ENCODE assay signal across 12 cellular contexts in the genomic region with DNA sequence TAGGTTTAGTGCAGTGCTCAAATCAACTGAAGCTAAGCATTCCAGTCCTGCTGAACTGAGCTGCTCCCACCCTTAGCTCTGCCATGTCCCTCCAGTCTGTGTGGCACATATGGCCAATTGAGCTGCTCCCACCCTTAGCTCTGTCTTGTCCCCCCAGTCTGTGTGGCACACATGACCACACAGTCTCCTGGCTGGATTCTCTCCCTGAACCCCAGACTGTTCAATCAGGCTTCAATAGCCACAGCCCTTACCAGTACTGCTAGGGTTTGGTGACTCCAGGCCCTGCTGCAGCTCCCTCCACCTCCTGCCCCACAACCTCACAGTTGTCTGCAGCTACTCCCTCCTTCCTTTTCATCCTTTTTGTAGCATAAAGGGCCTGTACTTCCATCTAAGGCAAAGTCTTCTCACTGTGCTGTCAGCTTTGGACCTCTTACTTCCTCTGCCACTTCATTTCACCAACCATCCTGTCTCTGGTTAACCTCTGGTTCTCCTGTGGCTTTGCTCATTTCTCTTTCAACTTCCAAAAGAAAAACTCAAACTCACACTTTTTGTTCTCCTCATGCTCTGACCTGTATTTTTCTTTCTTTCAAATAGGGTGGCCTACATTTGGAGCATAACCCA. TPM values are rescaled to one million over a fixed set of nuclear protein-coding genes. Genes with fewer than 3 reads are reported as not detected.
DNase-seq lines count a peak whose midpoint lies in the region; ATAC-seq and FAIRE-seq lines count a peak whose summit lies in the region.
"Had no signal": no experiment of that assay in that cellular context is flagged by ENCODE, and none has a peak within 500 bp of the region (broad histone marks: within the 10 kb centered on the region; RNA-seq: fewer than 3 reads in every experiment).

No MANE protein-coding gene starts in this region.

- no peaks in the 10 kb centered on the region for H3K36me3 Mint-ChIP-seq in effector memory CD8-positive, alpha-beta T cell (ENCODE audit: insufficient read depth)

- no peak overlapping the region for H4K8ac ChIP-seq in mesenchymal stem cell (ENCODE audit: low read length)

- ATAC-seq in GM21526 (IDR thresholded peaks at IDR 0.05; ENCODE audit: low FRiP score, unreplicated experiment) (peak; percentile 81), HG03342 (IDR thresholded peaks at IDR 0.05; ENCODE audit: unreplicated experiment) (peak; percentile 65)
- ATAC-seq in effector memory CD8-positive, alpha-beta T cell (replicated peaks) = no peak

- peak overlapping the region; percentile 73 to 77 for H3K18ac ChIP-seq in mesenchymal stem cell (ENCODE audit: low read depth in 1 of 2, low read length in 2 of 2)

- no peaks in the 10 kb centered on the region for H3K9me3 ChIP-seq in mesenchymal stem cell (ENCODE audit: control insufficient read depth, low read length)
- H3K9me3 ChIP-seq in SJCRH30 (replicated peaks) = 0 out of 2 replicates have a peak, but pooled peaks cover 3% of the 10 kb centered on the region

- H2BK15ac ChIP-seq in mesenchymal stem cell (ENCODE audit: low read depth, poor library complexity, severe bottlenecking) = no peak overlapping the region

- peak overlapping the region; percentile 15 to 85 for H2BK12ac ChIP-seq in mesenchymal stem cell (ENCODE audit: low read length in 2 of 2)

- H3K27me3 ChIP-seq in mesenchymal stem cell (ENCODE audit: control insufficient read depth in 1 of 2, insufficient read depth in 1 of 2, low read length in 2 of 2) (no peaks in the 10 kb centered on the region), SJCRH30 (no peaks in the 10 kb centered on the region)

- no peak overlapping the region for H2BK5ac ChIP-seq in mesenchymal stem cell (ENCODE audit: low read depth, low read length, poor library complexity, severe bottlenecking)

- H4K91ac ChIP-seq in mesenchymal stem cell (ENCODE audit: low read length) = peak overlapping the region; percentile 15

- H3K27ac Mint-ChIP-seq in effector memory CD8-positive, alpha-beta T cell = no peak overlapping the region

- peak overlapping the region; percentile 3 for H2AK5ac ChIP-seq in mesenchymal stem cell (ENCODE audit: low read length, severe bottlenecking)

- H3K36me3 ChIP-seq in mesenchymal stem cell (ENCODE audit: control insufficient read depth in 1 of 2, insufficient read depth in 2 of 2, low read depth in 1 of 2, low read length in 2 of 2) = peaks cover 0 to 8% of the 10 kb centered on the region in 2 experiments
- H3K36me3 ChIP-seq in SJCRH30 = no peaks in the 10 kb centered on the region

- no peak overlapping the region for H3K9ac ChIP-seq in mesenchymal stem cell (ENCODE audit: low read length)

- no peak overlapping the region for H2BK120ac ChIP-seq in mesenchymal stem cell (ENCODE audit: low read depth, low read length)

- H3K4me1 ChIP-seq in mesenchymal stem cell (ENCODE audit: control insufficient read depth, insufficient read depth, low read depth, low read length) = peaks cover 11% of the 10 kb centered on the region
- peaks cover 20% of the 10 kb centered on the region for H3K4me1 ChIP-seq in SJCRH30

- peaks cover 0 to 5% of the 10 kb centered on the region in 2 donors for H3K27me3 Mint-ChIP-seq in effector memory CD8-positive, alpha-beta T cell

- no peak for FAIRE-seq in RCC 7860 (lab: Jason Lieb, UNC)

- H3K4me3 ChIP-seq in mesenchymal stem cell (ENCODE audit: insufficient read depth in 1 of 2, low read depth in 1 of 2, low read length in 2 of 2) = no peak overlapping the region
- no peak overlapping the region for H3K4me3 ChIP-seq in SJCRH30

- H3K27ac ChIP-seq in mesenchymal stem cell (ENCODE audit: low read length, poor library complexity, severe bottlenecking) (no peak overlapping the region), SJCRH30 (no peak overlapping the region)
- H3K27ac ChIP-seq: 22Rv1 had no signal

- no peak overlapping the region for H3K4me2 ChIP-seq in mesenchymal stem cell (ENCODE audit: low read length, poor library complexity, severe bottlenecking)

- H3K9me3 Mint-ChIP-seq in effector memory CD8-positive, alpha-beta T cell = peaks cover 0 to 5% of the 10 kb centered on the region in 2 donors

- no peak overlapping the region for H2AFZ ChIP-seq in mesenchymal stem cell (ENCODE audit: low read depth, low read length)

- peak overlapping the region; percentile 13 to 16 for H3K4ac ChIP-seq in mesenchymal stem cell (ENCODE audit: low read depth in 1 of 2, low read length in 2 of 2)

- peak; percentile 27 for DNase-seq in NOMO-1 treated with DMSO at 0.1 percent for 48 hours (lab: John Stamatoyannopoulos, UW; ENCODE audit: unreplicated experiment)
- no peak for DNase-seq in NOMO-1 (lab: John Stamatoyannopoulos, UW; ENCODE audit: unreplicated experiment in 2 of 2)
- no peak for DNase-seq in mesenchymal stem cell
- DNase-seq in RCC 7860 (ENCODE audit: low spot score) = no peak
- no peak for DNase-seq in effector memory CD8-positive, alpha-beta T cell
- no peak for DNase-seq in SJCRH30
- DNase-seq: activated CD8-positive, alpha-beta memory T cell treated with anti-CD3 and anti-CD28 coated beads for 24 hours; nucleus accumbens had no signal

- peak overlapping the region in 1 of 2 experiments; percentile 72 for H3K14ac ChIP-seq in mesenchymal stem cell (ENCODE audit: low read length in 2 of 2)

- H3K23ac ChIP-seq in mesenchymal stem cell (ENCODE audit: low read length in 2 of 2) = no peak overlapping the region

- peaks cover 21% of the 10 kb centered on the region for H3K79me1 ChIP-seq in mesenchymal stem cell (replicated peaks; ENCODE audit: low read length, poor library complexity, severe bottlenecking)

- H3K4me3 Mint-ChIP-seq in effector memory CD8-positive, alpha-beta T cell = no peak overlapping the region

- no peaks in the 10 kb centered on the region for H3K4me1 Mint-ChIP-seq in effector memory CD8-positive, alpha-beta T cell (ENCODE audit: low read depth in 2 of 2)

RNA-seq across cellular contexts. Expression of a gene that starts 50.8 kb away (rescaled TPM):
- 95.8 TPM for polyA plus RNA-seq in mesenchymal stem cell (2013, experiment 1 of 2)
- polyA plus RNA-seq in mesenchymal stem cell (2013, experiment 2 of 2) = 95.5 TPM
- total RNA-seq in SJCRH30 (2014; rRNA removed; shearing (Covaris generic)) = 16.8 and 17.5 TPM in 2 replicates
- total RNA-seq: OCI-LY7 had no signal
